Comparison of ENCODE assay signal across 21 cellular contexts in the genomic region with DNA sequence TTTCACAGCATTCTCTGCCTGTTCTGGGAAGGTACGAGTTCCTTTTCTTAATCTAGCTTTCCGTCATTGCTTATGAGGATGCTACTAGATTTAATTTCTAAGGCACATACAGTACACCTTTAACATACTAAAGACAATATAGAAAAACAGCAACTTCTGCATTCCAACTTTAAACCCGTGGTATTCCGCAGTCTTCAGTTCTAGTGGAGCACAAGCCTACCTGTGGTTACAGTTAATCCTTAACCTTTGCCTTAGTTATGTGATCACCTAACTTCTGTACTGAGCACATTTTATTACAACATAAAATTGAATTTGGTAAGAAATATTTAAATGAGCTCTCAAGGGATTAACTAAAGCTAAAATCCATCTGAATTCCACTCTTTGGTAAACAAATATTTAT.
DNase-seq lines count a peak whose midpoint lies in the region; ATAC-seq and TF ChIP-seq lines count a peak whose summit lies in the region.
"Had no signal": no experiment of that assay in that cellular context is flagged by ENCODE, and none has a peak within 500 bp of the region (broad histone marks: within the 10 kb centered on the region; RNA-seq: fewer than 3 reads in every experiment).

No MANE protein-coding gene starts in this region.

- H2BK120ac ChIP-seq in IMR-90 (ENCODE audit: low read depth, low read length), result peak overlapping the region; percentile 91

- H3K23ac ChIP-seq in IMR-90 (ENCODE audit: low read depth, low read length), result no peak overlapping the region

- dilution Hi-C loops in IMR-90 (cut with HindIII; ENCODE audit: low sequenced_read_pairs, unreplicated experiment), result no loop called here

- H3K4me1 Mint-ChIP-seq in chondrocyte (ENCODE audit: low read depth), result peaks cover 55% of the 10 kb centered on the region
- H3K4me1 Mint-ChIP-seq in nephron progenitor cell, result peaks cover 9% of the 10 kb centered on the region

- H3K4me3 Mint-ChIP-seq in chondrocyte (ENCODE audit: unreplicated experiment) (no peak overlapping the region), nephron progenitor cell (no peak overlapping the region)

- no peak overlapping the region for H3K4me3 ChIP-seq in IMR-90 (ENCODE audit: insufficient read depth, low read depth, low read length)
- no peak overlapping the region for H3K4me3 ChIP-seq in smooth muscle cell
- H3K4me3 ChIP-seq in colonic mucosa, result no peak overlapping the region
- H3K4me3 ChIP-seq: MG63 had no signal

- DNase-seq in IMR-90 (no peak), chondrocyte (ENCODE audit: low spot score) (no peak), smooth muscle cell (lab: John Stamatoyannopoulos, UW; ENCODE audit: unreplicated experiment) (no peak), AG20443 (ENCODE audit: low spot score) (no peak), nephron progenitor cell (no peak), NCI-H524 (lab: John Stamatoyannopoulos, UW) (no peak), colonic mucosa (no peak)
- DNase-seq: AML-193; DMS79; Kasumi-1; MG63; NCI-H1048; NCI-H1436; NCI-H2029; NCI-H2171; NCI-H446; NCI-H748 treated with DMSO at 0.1 percent for 48 hours; NK-92 treated with Interleukin-12 subunit alpha and Interleukin-12 subunit beta, amount 100 ng/mL, for 24 hours; SHP77 treated with DMSO at 0.1 percent for 48 hours had no signal

- no peak overlapping the region for H2AK9ac ChIP-seq in IMR-90 (replicated peaks; ENCODE audit: low read depth, low read length, poor library complexity)

- H3K56ac ChIP-seq in IMR-90 (ENCODE audit: extremely low read depth, insufficient read depth, low read length), result no peak overlapping the region; the same call in 1 of the 2 replicates

- TF ChIP-seq CTCF in IMR-90 (conservative IDR thresholded peaks at IDR 0.05; ENCODE audit: low read depth, low read length), result no peak
- TF ChIP-seq CTCF in chondrocyte (IDR thresholded peaks at IDR 0.05), result no peak
- TF ChIP-seq CTCF in smooth muscle cell (IDR thresholded peaks at IDR 0.05; ENCODE audit: borderline replicate concordance, insufficient read depth, poor library complexity, severe bottlenecking), result no peak
- TF ChIP-seq CTCF in nephron progenitor cell (IDR thresholded peaks at IDR 0.05), result no peak
- no peak for TF ChIP-seq CTCF in colonic mucosa (IDR thresholded peaks at IDR 0.05)

- peak overlapping the region; percentile 81 for H4K91ac ChIP-seq in IMR-90 (ENCODE audit: insufficient read depth, low read depth, low read length)

- H3K4me1 ChIP-seq in IMR-90 (ENCODE audit: control insufficient read depth, insufficient read depth, low read length) (peaks cover 12% of the 10 kb centered on the region), smooth muscle cell (ENCODE audit: low read depth) (peaks cover 18% of the 10 kb centered on the region), colonic mucosa (no peaks in the 10 kb centered on the region)

- in situ Hi-C loops in IMR-90 (cut with MboI; ENCODE audit: low sequenced_read_pairs), result no loop called here

- no peaks in the 10 kb centered on the region for H3K27me3 ChIP-seq in IMR-90 (ENCODE audit: control insufficient read depth, insufficient read depth, low read length)
- H3K27me3 ChIP-seq in layer of hippocampus (ENCODE audit: control insufficient read depth, insufficient read depth, low read length), result no peaks in the 10 kb centered on the region
- H3K27me3 ChIP-seq in smooth muscle cell (ENCODE audit: low read depth), result no peaks in the 10 kb centered on the region
- no peaks in the 10 kb centered on the region for H3K27me3 ChIP-seq in colonic mucosa
- H3K27me3 ChIP-seq: MG63 had no signal

- BruUV-seq in IMR-90 (replicated peaks; lab: Mats Ljungman, UMichigan), result no TSS peak

- peak overlapping the region; percentile 83; the same call in 1 of the 2 replicates for H2BK20ac ChIP-seq in IMR-90 (ENCODE audit: low read depth, low read length)

- TF ChIP-seq RAD21 in IMR-90 (IDR thresholded peaks at IDR 0.05; ENCODE audit: low read length), result no peak

- peak overlapping the region; percentile 84 for H3K27ac Mint-ChIP-seq in chondrocyte (ENCODE audit: unreplicated experiment)
- H3K27ac Mint-ChIP-seq in nephron progenitor cell, result no peak overlapping the region

- H3K36me3 Mint-ChIP-seq in chondrocyte (ENCODE audit: low read depth) (no peaks in the 10 kb centered on the region), nephron progenitor cell (ENCODE audit: low read depth) (no peaks in the 10 kb centered on the region)

- H3F3A ChIP-seq in smooth muscle cell (ENCODE audit: low read depth), result no peaks in the 10 kb centered on the region

- H3K9me3 Mint-ChIP-seq in chondrocyte (ENCODE audit: low read depth), result no peaks in the 10 kb centered on the region
- H3K9me3 Mint-ChIP-seq in nephron progenitor cell, result no peaks in the 10 kb centered on the region

- peak overlapping the region; percentile 80 for H2AK5ac ChIP-seq in IMR-90 (ENCODE audit: low read depth, low read length)

- H3K27ac ChIP-seq in IMR-90 (ENCODE audit: insufficient read depth, low read length) (no peak overlapping the region), layer of hippocampus (ENCODE audit: low read depth, low read length) (peak overlapping the region; percentile 59), smooth muscle cell (ENCODE audit: low read depth) (peak overlapping the region; percentile 95), colonic mucosa (no peak overlapping the region)
- H3K27ac ChIP-seq: C4-2B had no signal

- H4K8ac ChIP-seq in IMR-90 (ENCODE audit: low read depth in 2 of 2, low read length in 2 of 2), result peak overlapping the region; percentile 76 to 78; a peak in 3 of 4 replicates

- intact Hi-C loops in IMR-90 (cut with micrococcal nuclease), result no loop called here
- intact Hi-C loops in colonic mucosa (cut with DNase I), result no loop called here

- peaks cover 10% of the 10 kb centered on the region for H3K9me1 ChIP-seq in IMR-90 (ENCODE audit: insufficient read depth, low read length)

- no peaks in the 10 kb centered on the region for H3K79me2 ChIP-seq in smooth muscle cell (ENCODE audit: low read depth)

- H2AFZ ChIP-seq in IMR-90 (replicated peaks; ENCODE audit: low read length, poor library complexity), result no peak overlapping the region
- H2AFZ ChIP-seq in smooth muscle cell (ENCODE audit: low read depth), result no peak overlapping the region

- peak overlapping the region; percentile 76; the same call in 1 of the 2 replicates for H3K4ac ChIP-seq in IMR-90 (ENCODE audit: low read depth, low read length)

- H3K14ac ChIP-seq in IMR-90 (replicated peaks; ENCODE audit: low read depth, low read length), result peak overlapping the region; percentile 88; the same call in 1 of the 2 replicates

- H3K4me2 ChIP-seq in IMR-90 (ENCODE audit: low read depth, low read length) (no peak overlapping the region), smooth muscle cell (peak overlapping the region; percentile 69)

- peaks cover 2 to 8% of the 10 kb centered on the region in 2 experiments; a peak in 3 of 4 replicates for H3K79me1 ChIP-seq in IMR-90 (ENCODE audit: low read depth in 1 of 2, low read length in 2 of 2)

- no peak for TF ChIP-seq POLR2A in IMR-90 (IDR thresholded peaks at IDR 0.05; ENCODE audit: low read depth, low read length)

- H4K20me1 ChIP-seq in IMR-90 (ENCODE audit: insufficient read depth, low read length), result no peaks in the 10 kb centered on the region
- H4K20me1 ChIP-seq in smooth muscle cell (ENCODE audit: low read depth), result no peaks in the 10 kb centered on the region

- peak overlapping the region; percentile 96; the same call in 2 of the 3 replicates for H2BK15ac ChIP-seq in IMR-90 (ENCODE audit: low read depth, low read length)

- H4K5ac ChIP-seq in IMR-90 (ENCODE audit: low read depth, low read length), result peak overlapping the region; percentile 53; the same call in 1 of the 2 replicates

- no CpG with 5 or more reads among the region's 4 CpGs for WGBS in IMR-90 (ENCODE audit: extremely low coverage in 2 of 2, insufficient read length in 1 of 2), 2 experiments
- WGBS in smooth muscle cell (ENCODE audit: low lambda C conversion rate), result 62% methylated on average over 4 of the region's 4 CpGs

- H2BK5ac ChIP-seq in IMR-90 (ENCODE audit: low read depth, low read length, poor library complexity, severe bottlenecking), result peak overlapping the region; percentile 49

- POLR2A ChIA-PET in IMR-90 (lab: Charles Lee; ENCODE audit: unreplicated experiment), result no interaction called here

- no peak overlapping the region for H3K9ac ChIP-seq in IMR-90 (ENCODE audit: low read depth, low read length)
- peak overlapping the region; percentile 80 for H3K9ac ChIP-seq in smooth muscle cell (ENCODE audit: low read depth)
- H3K9ac ChIP-seq in colonic mucosa (ENCODE audit: low read depth in 2 of 2, low read length in 2 of 2), result no peak overlapping the region

- H3K27me3 Mint-ChIP-seq in chondrocyte (ENCODE audit: low read depth) (no peaks in the 10 kb centered on the region), nephron progenitor cell (ENCODE audit: low read depth, poor library complexity) (peaks cover 5% of the 10 kb centered on the region)

- H3K36me3 ChIP-seq in IMR-90 (ENCODE audit: control insufficient read depth, insufficient read depth, low read length), result no peaks in the 10 kb centered on the region
- no peaks in the 10 kb centered on the region for H3K36me3 ChIP-seq in smooth muscle cell (ENCODE audit: low read depth)
- no peaks in the 10 kb centered on the region for H3K36me3 ChIP-seq in colonic mucosa
- H3K36me3 ChIP-seq: MG63 had no signal

- H3K9me3 ChIP-seq in IMR-90 (ENCODE audit: control insufficient read depth, insufficient read depth, low read length), result no peaks in the 10 kb centered on the region
- H3K9me3 ChIP-seq in smooth muscle cell (replicated peaks; ENCODE audit: low read depth), result no peaks in the 10 kb centered on the region
- no peaks in the 10 kb centered on the region for H3K9me3 ChIP-seq in colonic mucosa
- H3K9me3 ChIP-seq: MG63 had no signal

- peak overlapping the region; percentile 42 for H3K18ac ChIP-seq in IMR-90 (ENCODE audit: low read depth, low read length)

- CTCF ChIA-PET in IMR-90 (lab: Yijun Ruan, JAX), result no interaction called here

- ATAC-seq in IMR-90 (ENCODE audit: low read depth), result no peak

TF ChIP-seq in IMR-90, 13 proteins besides CTCF, POLR2A, EP300 and RAD21:
- TF ChIP-seq CEBPB (IDR thresholded peaks at IDR 0.05; ENCODE audit: low read depth, low read length) (no peak), BHLHE40 (IDR thresholded peaks at IDR 0.05; ENCODE audit: low read depth, low read length) (no peak), MAZ (IDR thresholded peaks at IDR 0.05; ENCODE audit: borderline replicate concordance, low read depth, low read length) (no peak), RCOR1 (IDR thresholded peaks at IDR 0.05; ENCODE audit: insufficient replicate concordance, low read length) (no peak), SMC3 (IDR thresholded peaks at IDR 0.05; ENCODE audit: low read depth, low read length) (no peak), MXI1 (IDR thresholded peaks at IDR 0.05; ENCODE audit: borderline replicate concordance, low read depth, low read length) (no peak)
- TF ChIP-seq, protein P1, sequence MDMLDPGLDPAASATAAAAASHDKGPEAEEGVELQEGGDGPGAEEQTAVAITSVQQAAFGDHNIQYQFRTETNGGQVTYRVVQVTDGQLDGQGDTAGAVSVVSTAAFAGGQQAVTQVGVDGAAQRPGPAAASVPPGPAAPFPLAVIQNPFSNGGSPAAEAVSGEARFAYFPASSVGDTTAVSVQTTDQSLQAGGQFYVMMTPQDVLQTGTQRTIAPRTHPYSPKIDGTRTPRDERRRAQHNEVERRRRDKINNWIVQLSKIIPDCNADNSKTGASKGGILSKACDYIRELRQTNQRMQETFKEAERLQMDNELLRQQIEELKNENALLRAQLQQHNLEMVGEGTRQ (IDR thresholded peaks at IDR 0.05; ENCODE audit: low read depth, low read length), result no peak

Comparison
In these comparisons a context has a peak if more than half of its experiments do, and no peak if none do; other contexts are left out.
1. H3K27ac ChIP-seq: peak in layer of hippocampus (single experiment) and smooth muscle cell (single experiment); none in IMR-90 (single experiment) and colonic mucosa (single experiment).